In genomic region chr17:81342700-81343070, GRCh38 we compare ENCODE assay signal across 8 cellular contexts. TPM values are rescaled to one million over a fixed set of nuclear protein-coding genes. Genes with fewer than 3 reads are reported as not detected.
DNase-seq lines count a peak whose midpoint lies in the region; ATAC-seq and TF ChIP-seq lines count a peak whose summit lies in the region.

No MANE protein-coding gene starts in this region.

- 3% methylated on average over 35 of the region's 35 CpGs for WGBS in smooth muscle cell (ENCODE audit: low lambda C conversion rate)

- H3K27ac ChIP-seq in smooth muscle cell (ENCODE audit: low read depth), result peak overlapping the region; percentile 88

- no peak for TF ChIP-seq CTCF in HFFc6 (IDR thresholded peaks at IDR 0.05)
- no peak for TF ChIP-seq CTCF in smooth muscle cell (IDR thresholded peaks at IDR 0.05; ENCODE audit: borderline replicate concordance, insufficient read depth, poor library complexity, severe bottlenecking)

- peak overlapping the region; percentile 94 for H3K27ac Mint-ChIP-seq in HFFc6

- H3K4me3 Mint-ChIP-seq in HFFc6, result peak overlapping the region; percentile 94

- H3K79me2 ChIP-seq in smooth muscle cell (ENCODE audit: low read depth), result peaks cover 82% of the 10 kb centered on the region

- H3F3A ChIP-seq in smooth muscle cell (ENCODE audit: low read depth), result peaks cover 11% of the 10 kb centered on the region

- H3K27me3 ChIP-seq in smooth muscle cell (ENCODE audit: low read depth), result no peaks in the 10 kb centered on the region

- no peak for DNase-seq in HFFc6
- peak; percentile 74 for DNase-seq in astrocyte of the hippocampus (ENCODE audit: low read depth, low spot score)
- DNase-seq in iris pigment epithelial cell (ENCODE audit: low read depth), result peak; percentile 55
- DNase-seq in smooth muscle cell (lab: John Stamatoyannopoulos, UW; ENCODE audit: unreplicated experiment), result no peak
- no peak for DNase-seq in SKM-1 (lab: John Stamatoyannopoulos, UW; ENCODE audit: unreplicated experiment)
- DNase-seq in NCI-H187 treated with DMSO at 0.1 percent for 48 hours (lab: John Stamatoyannopoulos, UW), result no peak
- no peak for DNase-seq in NCI-H1930 (lab: John Stamatoyannopoulos, UW)

- peaks cover 49% of the 10 kb centered on the region for H3K4me1 ChIP-seq in smooth muscle cell (ENCODE audit: low read depth)

- no peak for ATAC-seq in GM19452 (IDR thresholded peaks at IDR 0.05; ENCODE audit: unreplicated experiment)

- peak overlapping the region; percentile 80 for H3K9ac ChIP-seq in smooth muscle cell (ENCODE audit: low read depth)

- H4K20me1 ChIP-seq in smooth muscle cell (ENCODE audit: low read depth), result peaks cover 43% of the 10 kb centered on the region

- peaks cover 5% of the 10 kb centered on the region for H3K36me3 Mint-ChIP-seq in HFFc6 (ENCODE audit: low read depth)

- no peaks in the 10 kb centered on the region for H3K9me3 ChIP-seq in smooth muscle cell (replicated peaks; ENCODE audit: low read depth)

- H3K4me1 Mint-ChIP-seq in HFFc6 (ENCODE audit: low read depth), result peaks cover 12% of the 10 kb centered on the region

- H2AFZ ChIP-seq in smooth muscle cell (ENCODE audit: low read depth), result no peak overlapping the region

- peak overlapping the region; percentile 72 for H3K4me3 ChIP-seq in smooth muscle cell

- H3K4me2 ChIP-seq in smooth muscle cell, result peak overlapping the region; percentile 100

- peaks cover 2% of the 10 kb centered on the region; the same call in 1 of the 2 replicates for H3K27me3 Mint-ChIP-seq in HFFc6 (ENCODE audit: insufficient read depth)

- no peaks in the 10 kb centered on the region for H3K9me3 Mint-ChIP-seq in HFFc6

- no peaks in the 10 kb centered on the region for H3K36me3 ChIP-seq in smooth muscle cell (ENCODE audit: low read depth)

RNA-seq across cellular contexts. Expression of gene SLC38A10, which starts 47.6 kb away (rescaled TPM):
- 10 to 100 TPM; 71.2 to 88.3 (median 72.2) TPM for total RNA-seq in HFFc6 (2021; fragmentation: NEBNext Ultra II Directional; extraction: Animal tissue kit (Norgen Biotek cat#: 25700))
- total RNA-seq in smooth muscle cell, result 61.4 and 61.6 TPM in 2 replicates
- polyA plus RNA-seq in smooth muscle cell, result 97.1 and 98.4 TPM in 2 replicates

RNA-seq across cellular contexts. Expression of gene BAHCC1, which starts 52.6 kb away (rescaled TPM):
- total RNA-seq in HFFc6 (2021; fragmentation: NEBNext Ultra II Directional; extraction: Animal tissue kit (Norgen Biotek cat#: 25700)), result 1 to 10 TPM; 7.3 to 9.7 (median 8.3) TPM
- total RNA-seq in smooth muscle cell, result 4.6 and 5.4 TPM in 2 replicates
- 3.2 and 3.9 TPM in 2 replicates for polyA plus RNA-seq in smooth muscle cell

Comparison
In these comparisons a context has a peak if more than half of its experiments do, and no peak if none do; other contexts are left out.
1. DNase-seq: peak in astrocyte of the hippocampus (single experiment) and iris pigment epithelial cell (single experiment); none in HFFc6 (single experiment), smooth muscle cell (single experiment), SKM-1 (single experiment), NCI-H187 treated with DMSO at 0.1 percent for 48 hours (single experiment) and NCI-H1930 (0 of 2).